In genomic region chr2:200329384-200329783, GRCh38 we compare ENCODE assay signal across 19 cellular contexts.
"Had no signal": no experiment of that assay in that cellular context is flagged by ENCODE, and none has a peak within 500 bp of the region (broad histone marks: within the 10 kb centered on the region; RNA-seq: fewer than 3 reads in every experiment).

No MANE protein-coding gene starts in this region.

- H3K9me3 Mint-ChIP-seq: activated CD4-positive, alpha-beta memory T cell treated with anti-CD3 and anti-CD28 coated beads, Interleukin-2, amount 10 ng/mL, durations not matched to agents 7 days and 5 days; activated naive CD8-positive, alpha-beta T cell treated with anti-CD3 and anti-CD28 coated beads, Interleukin-2, amount 10 ng/mL, durations not matched to agents 7 days and 5 days; central memory CD8-positive, alpha-beta T cell; stimulated activated naive B cell treated with anti-CD40 and anti-IgM and Interleukin-4, amounts not matched to agents 10 μg/mL and 1 μg/mL and 100 μg/mL, for 72 hours; T-helper 2 cell treated with Interferon-gamma antibody and Interleukin-4, amounts not matched to agents 5 μg/mL and 100 μg/mL, for 36 hours had no signal

- H3K4me3 Mint-ChIP-seq: activated CD4-positive, alpha-beta memory T cell treated with anti-CD3 and anti-CD28 coated beads, Interleukin-2, amount 10 ng/mL, durations not matched to agents 7 days and 5 days; activated CD8-positive, alpha-beta memory T cell treated with anti-CD3 and anti-CD28 coated beads, Interleukin-2, amount 10 ng/mL, durations not matched to agents 7 days and 5 days; activated naive CD8-positive, alpha-beta T cell treated with anti-CD3 and anti-CD28 coated beads, Interleukin-2, amount 10 ng/mL, durations not matched to agents 7 days and 5 days; central memory CD8-positive, alpha-beta T cell; endodermal cell; naive B cell; stimulated activated naive B cell treated with anti-CD40 and anti-IgM and Interleukin-4, amounts not matched to agents 10 μg/mL and 1 μg/mL and 100 μg/mL, for 72 hours; T-helper 2 cell treated with Interferon-gamma antibody and Interleukin-4, amounts not matched to agents 5 μg/mL and 100 μg/mL, for 36 hours had no signal

- H3K36me3 Mint-ChIP-seq: naive B cell; stimulated activated naive B cell treated with anti-CD40 and anti-IgM and Interleukin-4, amounts not matched to agents 10 μg/mL and 1 μg/mL and 100 μg/mL, for 72 hours had no signal

- H3K9me3 ChIP-seq: body of pancreas, colonic mucosa, mucosa of descending colon, neutrophil had no signal

- H3K27me3 Mint-ChIP-seq: activated CD4-positive, alpha-beta memory T cell treated with anti-CD3 and anti-CD28 coated beads, Interleukin-2, amount 10 ng/mL, durations not matched to agents 7 days and 5 days; activated CD8-positive, alpha-beta memory T cell treated with anti-CD3 and anti-CD28 coated beads, Interleukin-2, amount 10 ng/mL, durations not matched to agents 7 days and 5 days; central memory CD8-positive, alpha-beta T cell had no signal

- H3K36me3 ChIP-seq: colonic mucosa, neutrophil had no signal

- H3K27me3 ChIP-seq: body of pancreas, colonic mucosa, hepatocyte, neutrophil had no signal

- H3K27ac ChIP-seq: body of pancreas, colonic mucosa, epithelial cell of prostate, hepatocyte, neutrophil, parathyroid adenoma had no signal

- DNase-seq: activated CD4-positive, alpha-beta memory T cell treated with anti-CD3 and anti-CD28 coated beads, Interleukin-2, amount 10 ng/mL, durations not matched to agents 7 days and 5 days; activated CD4-positive, alpha-beta T cell treated with anti-CD3 and anti-CD28 coated beads for 48 hours; activated CD4-positive, CD25-positive, alpha-beta regulatory T cell; activated CD8-positive, alpha-beta memory T cell treated with anti-CD3 and anti-CD28 coated beads, Interleukin-2, amount 10 ng/mL, durations not matched to agents 7 days and 5 days; activated naive CD8-positive, alpha-beta T cell treated with anti-CD3 and anti-CD28 coated beads, Interleukin-2, amount 10 ng/mL, durations not matched to agents 7 days and 5 days; body of pancreas; colonic mucosa; endodermal cell; foreskin fibroblast; left colon; mucosa of descending colon; naive B cell; stimulated activated naive B cell treated with anti-CD40 and anti-IgM and Interleukin-4, amounts not matched to agents 10 μg/mL and 1 μg/mL and 100 μg/mL, for 72 hours had no signal

- H3K4me1 ChIP-seq: colonic mucosa had no signal

- ATAC-seq: activated CD8-positive, alpha-beta memory T cell treated with anti-CD3 and anti-CD28 coated beads, Interleukin-2, amount 10 ng/mL, durations not matched to agents 7 days and 5 days; body of pancreas; left colon; mucosa of descending colon; stimulated activated naive B cell treated with anti-CD40 and anti-IgM and Interleukin-4, amounts not matched to agents 10 μg/mL and 1 μg/mL and 100 μg/mL, for 72 hours had no signal

- H3K27ac Mint-ChIP-seq: activated CD4-positive, alpha-beta memory T cell treated with anti-CD3 and anti-CD28 coated beads, Interleukin-2, amount 10 ng/mL, durations not matched to agents 7 days and 5 days; activated CD8-positive, alpha-beta memory T cell treated with anti-CD3 and anti-CD28 coated beads, Interleukin-2, amount 10 ng/mL, durations not matched to agents 7 days and 5 days; activated naive CD8-positive, alpha-beta T cell treated with anti-CD3 and anti-CD28 coated beads, Interleukin-2, amount 10 ng/mL, durations not matched to agents 7 days and 5 days; naive B cell; stimulated activated naive B cell treated with anti-CD40 and anti-IgM and Interleukin-4, amounts not matched to agents 10 μg/mL and 1 μg/mL and 100 μg/mL, for 72 hours; T-helper 2 cell treated with Interferon-gamma antibody and Interleukin-4, amounts not matched to agents 5 μg/mL and 100 μg/mL, for 36 hours had no signal

- H3K4me3 ChIP-seq: body of pancreas, colonic mucosa, hepatocyte, mucosa of descending colon had no signal

- H3K4me1 Mint-ChIP-seq: activated CD4-positive, alpha-beta memory T cell treated with anti-CD3 and anti-CD28 coated beads, Interleukin-2, amount 10 ng/mL, durations not matched to agents 7 days and 5 days; activated naive CD8-positive, alpha-beta T cell treated with anti-CD3 and anti-CD28 coated beads, Interleukin-2, amount 10 ng/mL, durations not matched to agents 7 days and 5 days; central memory CD8-positive, alpha-beta T cell; naive B cell had no signal
